In the genomic region with DNA sequence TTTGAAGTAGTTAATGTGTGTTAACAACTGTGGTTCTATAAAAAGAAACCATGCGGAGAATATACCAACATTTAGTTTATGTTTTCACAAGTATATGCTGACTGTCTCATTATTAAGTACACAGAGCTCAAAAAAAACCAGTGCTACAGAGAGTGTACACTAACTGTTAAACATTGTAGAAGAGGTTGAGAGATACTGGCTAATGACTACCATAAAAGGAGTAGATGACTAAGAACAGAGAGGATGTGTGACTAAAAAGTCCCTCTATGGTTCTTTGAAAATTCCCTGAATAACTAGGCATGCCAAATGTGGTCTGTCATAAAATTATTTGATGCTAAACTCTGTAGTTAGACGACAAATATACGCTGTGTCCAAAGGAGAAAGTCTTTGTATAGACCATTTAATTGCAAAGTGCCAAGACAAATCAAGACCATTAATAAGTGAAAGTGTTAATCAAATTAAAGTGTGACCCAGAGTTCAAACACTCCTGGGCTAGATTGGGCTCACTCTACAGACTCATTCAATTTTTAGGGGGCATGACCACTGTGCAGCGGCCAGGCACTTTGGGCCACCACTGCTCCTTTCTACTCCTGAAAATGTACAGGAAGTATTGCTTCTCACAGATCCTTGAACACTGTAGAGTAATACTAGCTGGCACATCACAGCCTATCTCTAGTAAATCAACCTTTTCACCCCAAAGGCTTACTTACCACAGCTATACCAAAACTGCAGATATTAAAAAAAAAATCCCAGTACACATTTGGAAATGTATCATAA, we compare ENCODE assay signal across 8 cellular contexts. TPM values are rescaled to one million over a fixed set of nuclear protein-coding genes. Genes with fewer than 3 reads are reported as not detected.
DNase-seq lines count a peak whose midpoint lies in the region; ATAC-seq, FAIRE-seq and TF ChIP-seq lines count a peak whose summit lies in the region.

No MANE protein-coding gene starts in this region.

- TF ChIP-seq CTCF in mucosa of descending colon (IDR thresholded peaks at IDR 0.05) = no peak

- DNase-seq in AG08396 (ENCODE audit: low spot score) (peak; percentile 73), mucosa of descending colon (no peak), sciatic nerve (ENCODE audit: low spot score) (no peak), frontal cortex (ENCODE audit: low spot score in 2 of 2) (no peak)
- DNase-seq in activated CD8-positive, alpha-beta T cell treated with anti-CD3 and anti-CD28 coated beads, Interleukin-2, amount 10 ng/mL, durations not matched to agents 7 days and 5 days = no peak
- DNase-seq in NK-92 treated with Interleukin-12 subunit alpha and Interleukin-12 subunit beta, amount 100 ng/mL, for 24 hours (lab: John Stamatoyannopoulos, UW) = no peak

- H3K4me1 ChIP-seq in mucosa of descending colon (ENCODE audit: low read depth) = no peaks in the 10 kb centered on the region

- H3K27me3 Mint-ChIP-seq in activated CD8-positive, alpha-beta T cell treated with anti-CD3 and anti-CD28 coated beads, Interleukin-2, amount 10 ng/mL, durations not matched to agents 7 days and 5 days (ENCODE audit: low read depth) = no peaks in the 10 kb centered on the region

- no peaks in the 10 kb centered on the region for H3K9me3 ChIP-seq in mucosa of descending colon

- H3K36me3 ChIP-seq in mucosa of descending colon (ENCODE audit: low read depth) = no peaks in the 10 kb centered on the region

- no peak overlapping the region for H3K4me3 ChIP-seq in mucosa of descending colon

- CTCF ChIA-PET in activated CD8-positive, alpha-beta T cell treated with anti-CD3 and anti-CD28 coated beads, Interleukin-2, amount 10 ng/mL, durations not matched to agents 7 days and 5 days (lab: Charles Lee) = interaction anchor here (1.7 to 2.1 kb wide), 2 partner anchors 44 to 52 kb away, joined by 4 to 8 read pairs; a partner anchor contains a TSS

- H3K27ac Mint-ChIP-seq in activated CD8-positive, alpha-beta T cell treated with anti-CD3 and anti-CD28 coated beads, Interleukin-2, amount 10 ng/mL, durations not matched to agents 7 days and 5 days = peak overlapping the region; percentile 61

- POLR2A ChIA-PET in activated CD8-positive, alpha-beta T cell treated with anti-CD3 and anti-CD28 coated beads, Interleukin-2, amount 10 ng/mL, durations not matched to agents 7 days and 5 days (lab: Charles Lee) = interaction anchor here (0.7 to 1.7 kb wide), 2 partner anchors 28 to 46 kb away, joined by 3 to 4 read pairs; no protein-coding TSS in a partner anchor

- ATAC-seq in GM18907 (IDR thresholded peaks at IDR 0.05; ENCODE audit: unreplicated experiment) = peak; percentile 90
- ATAC-seq in HG03066 (IDR thresholded peaks at IDR 0.05; ENCODE audit: low read depth, unreplicated experiment) = peak; percentile 87
- peak; percentile 89 for ATAC-seq in activated CD8-positive, alpha-beta T cell treated with anti-CD3 and anti-CD28 coated beads, Interleukin-2, amount 10 ng/mL, durations not matched to agents 7 days and 5 days
- ATAC-seq in mucosa of descending colon = peak; percentile 64
- ATAC-seq in sciatic nerve = no peak

- FAIRE-seq in frontal cortex (lab: Jason Lieb, UNC) = no peak

- H3K9me3 Mint-ChIP-seq in activated CD8-positive, alpha-beta T cell treated with anti-CD3 and anti-CD28 coated beads, Interleukin-2, amount 10 ng/mL, durations not matched to agents 7 days and 5 days (ENCODE audit: insufficient read depth) = no peaks in the 10 kb centered on the region

- peaks cover 25% of the 10 kb centered on the region for H3K36me3 Mint-ChIP-seq in activated CD8-positive, alpha-beta T cell treated with anti-CD3 and anti-CD28 coated beads, Interleukin-2, amount 10 ng/mL, durations not matched to agents 7 days and 5 days (ENCODE audit: low read depth)

- H3K4me1 Mint-ChIP-seq in activated CD8-positive, alpha-beta T cell treated with anti-CD3 and anti-CD28 coated beads, Interleukin-2, amount 10 ng/mL, durations not matched to agents 7 days and 5 days (ENCODE audit: low read depth) = peaks cover 54% of the 10 kb centered on the region

- intact Hi-C loops in mucosa of descending colon (cut with DNase I, micrococcal nuclease) = no loop called here
- intact Hi-C loops in sciatic nerve (cut with DNase I) = no loop called here

- peak overlapping the region; percentile 20 for H3K4me3 Mint-ChIP-seq in activated CD8-positive, alpha-beta T cell treated with anti-CD3 and anti-CD28 coated beads, Interleukin-2, amount 10 ng/mL, durations not matched to agents 7 days and 5 days

RNA-seq across cellular contexts. Expression of a gene that starts 45.1 kb away (rescaled TPM):
- 10 to 100 TPM; 21.4 to 21.8 TPM for total RNA-seq in activated CD8-positive, alpha-beta T cell treated with anti-CD3 and anti-CD28 coated beads, Interleukin-2, amount 10 ng/mL, durations not matched to agents 7 days and 5 days
- total RNA-seq in mucosa of descending colon = 10 to 100 TPM; 17.3 to 20.6 (median 20.6) TPM
- 25.5 TPM for total RNA-seq in sciatic nerve
- total RNA-seq in frontal cortex = 3.7 TPM
